ENCODE assay signal across 17 cellular contexts in the genomic region with DNA sequence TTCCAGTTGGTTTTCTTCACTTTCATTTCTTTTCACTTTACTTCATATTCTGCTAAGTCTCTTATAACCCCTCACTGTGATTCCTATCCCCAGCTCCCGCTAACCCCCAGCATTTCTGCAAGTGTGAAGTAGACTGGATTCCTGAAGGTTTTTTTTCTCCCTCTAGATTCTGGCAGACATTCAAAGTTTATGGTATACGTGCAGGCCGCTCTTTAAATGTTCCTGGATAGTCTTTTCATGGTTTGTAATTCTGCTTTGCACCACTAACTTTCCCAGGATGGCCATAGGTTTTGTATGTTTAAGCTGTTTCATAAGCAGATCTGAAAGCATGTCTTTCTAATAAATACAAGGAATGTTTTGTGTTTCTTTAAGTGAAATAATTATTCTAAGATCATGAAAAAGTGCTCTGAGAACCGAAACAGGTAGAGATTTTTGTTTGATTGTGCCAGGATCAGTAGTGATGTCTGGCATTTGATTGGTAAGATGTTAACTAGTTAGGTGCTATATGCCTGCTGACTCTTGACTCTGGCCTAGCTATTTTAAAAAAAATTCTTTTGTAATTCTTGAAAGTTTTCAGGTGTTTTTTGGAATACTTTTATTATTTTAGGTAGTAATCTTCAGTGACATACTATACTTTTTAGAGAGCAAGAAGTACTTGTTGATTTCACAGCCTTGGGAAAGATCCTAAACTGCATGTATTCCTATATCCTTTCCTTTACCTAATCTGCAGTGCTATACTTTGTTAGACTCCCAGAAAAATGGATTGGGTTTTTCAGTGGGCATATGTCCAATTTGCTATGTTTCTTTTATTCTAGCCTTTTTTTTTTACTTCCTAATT. TPM values are rescaled to one million over a fixed set of nuclear protein-coding genes. Genes with fewer than 3 reads are reported as not detected.
A peak's percentile ranks its signal among the peaks of the same experiment; 100 is the strongest.
DNase-seq lines count a peak whose midpoint lies in the region; ATAC-seq and TF ChIP-seq lines count a peak whose summit lies in the region.
"Had no signal": no experiment of that assay in that cellular context is flagged by ENCODE, and none has a peak within 500 bp of the region (broad histone marks: within the 10 kb centered on the region; RNA-seq: fewer than 3 reads in every experiment).

No MANE protein-coding gene starts in this region.

- DNase-seq in MCF 10A (ENCODE audit: unreplicated experiment): no peak
- no peak for DNase-seq in mammary epithelial cell
- no peak for DNase-seq in memory B cell (ENCODE audit: low spot score in 2 of 2)
- no peak for DNase-seq in vagina (ENCODE audit: extremely low spot score in 2 of 2)
- no peak for DNase-seq in COR-L47 (lab: John Stamatoyannopoulos, UW)
- DNase-seq: ACHN; activated CD4-positive, alpha-beta T cell treated with anti-CD3 and anti-CD28 coated beads for 4 hours; erythroblast; heart left ventricle; NCI-H526; SJCRH30 had no signal

- H3K4me3 Mint-ChIP-seq in MCF 10A (ENCODE audit: unreplicated experiment) (peak overlapping the region; percentile 13), brain (peak overlapping the region; percentile 12 to 58 (median 40)), memory B cell (no peak overlapping the region)
- H3K4me3 Mint-ChIP-seq in stimulated activated memory B cell treated with anti-CD40 and anti-IgM and Interleukin-4, amounts not matched to agents 10 μg/mL and 1 μg/mL and 100 μg/mL, for 72 hours: no peak overlapping the region

- intact Hi-C loops in MCF 10A (cut with micrococcal nuclease) (no loop called here), mammary epithelial cell (cut with micrococcal nuclease) (no loop called here), vagina (cut with DNase I) (no loop called here)

- BruUV-seq in MCF 10A (replicated peaks; lab: Mats Ljungman, UMichigan): no TSS peak
- BruUV-seq in mammary epithelial cell (replicated peaks; lab: Mats Ljungman, UMichigan): no TSS peak

- 77% methylated on average over 4 of the region's 4 CpGs for WGBS in mammary epithelial cell (ENCODE audit: low coverage, missing lambda C conversion rate)

- H3K9me3 ChIP-seq in mammary epithelial cell (replicated peaks; ENCODE audit: insufficient read depth, low read length) (no peaks in the 10 kb centered on the region), vagina (no peaks in the 10 kb centered on the region)
- H3K9me3 ChIP-seq: heart left ventricle, prostate gland, SJCRH30 had no signal

- H3K27me3 Mint-ChIP-seq in MCF 10A (ENCODE audit: insufficient read depth, unreplicated experiment): no peaks in the 10 kb centered on the region
- H3K27me3 Mint-ChIP-seq in brain: no peaks in the 10 kb centered on the region
- no peaks in the 10 kb centered on the region for H3K27me3 Mint-ChIP-seq in memory B cell
- H3K27me3 Mint-ChIP-seq in stimulated activated memory B cell treated with anti-CD40 and anti-IgM and Interleukin-4, amounts not matched to agents 10 μg/mL and 1 μg/mL and 100 μg/mL, for 72 hours: no peaks in the 10 kb centered on the region
- H3K27me3 Mint-ChIP-seq: IgD-negative memory B cell had no signal

- no peak overlapping the region for H2AFZ ChIP-seq in mammary epithelial cell (ENCODE audit: low read depth, low read length)

- dilution Hi-C loops in mammary epithelial cell (cut with HindIII; ENCODE audit: low sequenced_read_pairs): no loop called here

- H3K36me3 ChIP-seq in mammary epithelial cell (ENCODE audit: insufficient read depth, low read length): peaks cover 1% of the 10 kb centered on the region
- H3K36me3 ChIP-seq in vagina: no peaks in the 10 kb centered on the region
- H3K36me3 ChIP-seq: heart left ventricle, prostate gland had no signal

- H3K9me3 Mint-ChIP-seq in MCF 10A (ENCODE audit: unreplicated experiment): no peaks in the 10 kb centered on the region
- peaks cover 3 to 18% (median 8%) of the 10 kb centered on the region in 5 experiments for H3K9me3 Mint-ChIP-seq in brain
- H3K9me3 Mint-ChIP-seq in memory B cell: no peaks in the 10 kb centered on the region
- H3K9me3 Mint-ChIP-seq in stimulated activated memory B cell treated with anti-CD40 and anti-IgM and Interleukin-4, amounts not matched to agents 10 μg/mL and 1 μg/mL and 100 μg/mL, for 72 hours: no peaks in the 10 kb centered on the region
- H3K9me3 Mint-ChIP-seq: IgD-negative memory B cell had no signal

- H3K27ac ChIP-seq in mammary epithelial cell (ENCODE audit: insufficient read depth, low read depth, low read length) (no peak overlapping the region), vagina (no peak overlapping the region)
- H3K27ac ChIP-seq: coronary artery, heart left ventricle, prostate gland, SJCRH30 had no signal

- CTCF ChIA-PET in MCF 10A (lab: Yijun Ruan, JAX) (interaction anchor here (0.5 to 1.0 kb wide), 6 partner anchors 13 to 396 kb away, joined by 3 to 7 read pairs (median 3); no protein-coding TSS in a partner anchor), mammary epithelial cell (lab: Charles Lee; ENCODE audit: low non-redundant PET) (no interaction called here)

- H3K4me1 ChIP-seq in mammary epithelial cell (ENCODE audit: insufficient read depth, low read length) (peaks cover 8% of the 10 kb centered on the region), vagina (peaks cover 26% of the 10 kb centered on the region)
- H3K4me1 ChIP-seq: prostate gland had no signal

- H4K20me1 ChIP-seq in mammary epithelial cell (ENCODE audit: insufficient read depth, low read length): peaks cover 8% of the 10 kb centered on the region

- ATAC-seq in memory B cell (ENCODE audit: low read depth) (no peak), HG03039 (IDR thresholded peaks at IDR 0.05; ENCODE audit: unreplicated experiment) (no peak)
- ATAC-seq in stimulated activated memory B cell treated with anti-CD40 and anti-IgM and Interleukin-4, amounts not matched to agents 10 μg/mL and 1 μg/mL and 100 μg/mL, for 72 hours: no peak
- ATAC-seq: heart left ventricle had no signal

- TF ChIP-seq POLR2A in vagina (IDR thresholded peaks at IDR 0.05): no peak

- TF ChIP-seq CTCF in MCF 10A (IDR thresholded peaks at IDR 0.05; ENCODE audit: unreplicated experiment) (no peak), mammary epithelial cell (conservative IDR thresholded peaks at IDR 0.05 in 1 of 2, IDR thresholded peaks at IDR 0.05 in 1 of 2; ENCODE audit: extremely low read depth in 1 of 2, insufficient read depth in 1 of 2, low read depth in 1 of 2, low read length in 2 of 2) (no peak), brain (conservative IDR thresholded peaks at IDR 0.05) (no peak), vagina (IDR thresholded peaks at IDR 0.05) (no peak)

- POLR2A ChIA-PET in MCF 10A (lab: Yijun Ruan, JAX): interaction anchor here (0.6 to 2.6 kb wide), 5 partner anchors 9 to 179 kb away, joined by 3 to 15 read pairs (median 3); no protein-coding TSS in a partner anchor

- H3K27me3 ChIP-seq in mammary epithelial cell (ENCODE audit: insufficient read depth, low read length) (no peaks in the 10 kb centered on the region), vagina (no peaks in the 10 kb centered on the region)
- H3K27me3 ChIP-seq: heart left ventricle, SJCRH30 had no signal

- H3K36me3 Mint-ChIP-seq in MCF 10A (ENCODE audit: insufficient read depth, unreplicated experiment): peaks cover 11% of the 10 kb centered on the region
- H3K36me3 Mint-ChIP-seq in brain: peaks cover 94% of the 10 kb centered on the region
- peaks cover 4% of the 10 kb centered on the region for H3K36me3 Mint-ChIP-seq in memory B cell
- H3K36me3 Mint-ChIP-seq in stimulated activated memory B cell treated with anti-CD40 and anti-IgM and Interleukin-4, amounts not matched to agents 10 μg/mL and 1 μg/mL and 100 μg/mL, for 72 hours: peaks cover 10% of the 10 kb centered on the region

- no peak overlapping the region for H3K4me2 ChIP-seq in mammary epithelial cell (ENCODE audit: insufficient read depth, low read depth, low read length)

- H3K79me2 ChIP-seq in mammary epithelial cell (ENCODE audit: insufficient read depth, low read length): peaks cover 95% of the 10 kb centered on the region

- H3K4me1 Mint-ChIP-seq in MCF 10A (ENCODE audit: insufficient read depth, unreplicated experiment) (peaks cover 44% of the 10 kb centered on the region), brain (peaks cover 64% of the 10 kb centered on the region), memory B cell (peaks cover 41% of the 10 kb centered on the region)
- H3K4me1 Mint-ChIP-seq in stimulated activated memory B cell treated with anti-CD40 and anti-IgM and Interleukin-4, amounts not matched to agents 10 μg/mL and 1 μg/mL and 100 μg/mL, for 72 hours: peaks cover 50% of the 10 kb centered on the region

- H3K9ac ChIP-seq in mammary epithelial cell (ENCODE audit: insufficient read depth, low read length): no peak overlapping the region

- H3K4me3 ChIP-seq in mammary epithelial cell (replicated peaks in 1 of 3; ENCODE audit: insufficient read depth in 1 of 3, low read depth in 2 of 3, low read length in 3 of 3): no peak overlapping the region
- no peak overlapping the region for H3K4me3 ChIP-seq in vagina
- H3K4me3 ChIP-seq: coronary artery, heart left ventricle, prostate gland, SJCRH30 had no signal

- in situ Hi-C loops in mammary epithelial cell (cut with MboI; ENCODE audit: low sequenced_read_pairs in 2 of 2): no loop called here

- H3K27ac Mint-ChIP-seq in MCF 10A (ENCODE audit: low read depth, unreplicated experiment) (peak overlapping the region; percentile 67), brain (peak overlapping the region in 4 of 5 experiments; percentile 22 to 90 (median 50)), memory B cell (peak overlapping the region; percentile 66)
- peak overlapping the region; percentile 17 for H3K27ac Mint-ChIP-seq in stimulated activated memory B cell treated with anti-CD40 and anti-IgM and Interleukin-4, amounts not matched to agents 10 μg/mL and 1 μg/mL and 100 μg/mL, for 72 hours

RNA-seq across cellular contexts. Expression of a gene that starts 29.7 kb away (rescaled TPM):
- total RNA-seq in MCF 10A (2022): 67.0 and 73.1 TPM in 2 replicates
- total RNA-seq in mammary epithelial cell: 10 to 100 TPM; 21.0 to 38.7 TPM
- polyA plus RNA-seq in mammary epithelial cell: 16.9 TPM
- polyA minus RNA-seq in mammary epithelial cell: 129 TPM
- polyA plus RNA-seq in brain (ENCODE audit: insufficient read depth, low read depth, low replicate concordance): 10.9 TPM
- 21.4 TPM for total RNA-seq in vagina

Comparison
In these comparisons a context has a peak if more than half of its experiments do, and no peak if none do; other contexts are left out.
1. H3K27ac Mint-ChIP-seq: peak in every context shown above with its lines; median percentile 67 in MCF 10A; 66 in memory B cell; 50 in brain; 17 in stimulated activated memory B cell treated with anti-CD40 and anti-IgM and Interleukin-4, amounts not matched to agents 10 μg/mL and 1 μg/mL and 100 μg/mL, for 72 hours.
2. H3K4me3 Mint-ChIP-seq: peak in MCF 10A (single experiment) and brain (5 of 5); none in memory B cell (single experiment) and stimulated activated memory B cell treated with anti-CD40 and anti-IgM and Interleukin-4, amounts not matched to agents 10 μg/mL and 1 μg/mL and 100 μg/mL, for 72 hours (single experiment).